Comparison of ENCODE assay signal across 19 cellular contexts in the genomic region with DNA sequence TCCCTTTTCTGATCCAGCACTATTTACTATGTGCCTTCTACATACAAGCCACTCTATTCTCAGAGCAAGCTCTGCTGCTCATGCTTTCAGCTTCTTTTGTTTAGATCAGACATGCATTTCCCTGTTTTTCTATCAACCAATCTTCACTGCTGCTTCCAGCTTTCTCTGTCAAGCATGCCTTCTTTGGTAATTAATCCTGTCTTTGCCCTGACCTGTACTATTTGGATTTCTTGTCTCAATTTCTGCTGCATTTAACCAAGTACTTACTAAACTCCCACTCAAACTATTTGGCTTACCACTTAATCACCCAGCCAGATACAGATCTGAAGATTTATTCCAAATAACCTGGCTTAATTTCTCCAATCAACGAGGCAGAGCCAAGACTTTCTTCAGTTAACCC. TPM values are rescaled to one million over a fixed set of nuclear protein-coding genes. Genes with fewer than 3 reads are reported as not detected.
DNase-seq lines count a peak whose midpoint lies in the region; ATAC-seq, FAIRE-seq and TF ChIP-seq lines count a peak whose summit lies in the region.
"Had no signal": no experiment of that assay in that cellular context is flagged by ENCODE, and none has a peak within 500 bp of the region (broad histone marks: within the 10 kb centered on the region; RNA-seq: fewer than 3 reads in every experiment).

No MANE protein-coding gene starts in this region.

- H3K27ac ChIP-seq in HepG2 (ENCODE audit: extremely low read length, insufficient read depth, low read length) (no peak overlapping the region), right lobe of liver (no peak overlapping the region), mesodermal cell (ENCODE audit: low read depth, low read length, severe bottlenecking) (peak overlapping the region; percentile 37), substantia nigra (ENCODE audit: low read depth, low read length, poor library complexity, severe bottlenecking) (no peak overlapping the region)
- H3K27ac ChIP-seq: dorsolateral prefrontal cortex, psoas muscle had no signal

- BruUV-seq in HepG2 (replicated peaks; lab: Mats Ljungman, UMichigan): TSS peak; percentile 19

- intact Hi-C loops in HepG2 (cut with micrococcal nuclease; ENCODE audit: unreplicated experiment): no loop called here
- intact Hi-C loops in right lobe of liver (cut with DNase I): no loop called here

- FAIRE-seq in HepG2 (lab: Jason Lieb, UNC): no peak
- FAIRE-seq: GM19239, TTC549 had no signal

- TF ChIP-seq POLR2A in HepG2 (IDR thresholded peaks at IDR 0.05; ENCODE audit: insufficient read depth in 1 of 2, low read depth in 2 of 2, low read length in 2 of 2) (no peak), right lobe of liver (IDR thresholded peaks at IDR 0.05) (no peak)

- TF ChIP-seq EP300 in HepG2 (IDR thresholded peaks at IDR 0.05; ENCODE audit: low read depth in 2 of 2, low read length in 2 of 2) (no peak), HepG2 (CRISPR knock-in tag; IDR thresholded peaks at IDR 0.05; ENCODE audit: borderline replicate concordance) (no peak)

- POLR2A ChIA-PET in HepG2 (lab: Yijun Ruan, JAX): no interaction called here

- H3K4me1 ChIP-seq in HepG2 (ENCODE audit: insufficient read depth, low read length) (no peaks in the 10 kb centered on the region), right lobe of liver (no peaks in the 10 kb centered on the region), mesodermal cell (ENCODE audit: control insufficient read depth, insufficient read depth, low read length, poor library complexity, severe bottlenecking) (peaks cover 18% of the 10 kb centered on the region)
- H3K4me1 ChIP-seq: psoas muscle had no signal

- DNase-seq in HepG2 (ENCODE audit: low spot score): no peak
- DNase-seq in right lobe of liver: no peak
- DNase-seq in epithelial cell of esophagus (ENCODE audit: low read depth): peak; percentile 57
- no peak for DNase-seq in NCI-H1417 treated with DMSO at 0.1 percent for 48 hours (lab: John Stamatoyannopoulos, UW)
- DNase-seq in medulla oblongata (ENCODE audit: extremely low spot score): no peak
- DNase-seq in substantia nigra (lab: John Stamatoyannopoulos, UW): no peak
- DNase-seq: activated CD8-positive, alpha-beta T cell treated with anti-CD3 and anti-CD28 coated beads, Interleukin-2, amount 10 ng/mL, durations not matched to agents 7 days and 5 days; dorsolateral prefrontal cortex; GDM1; islet precursor cell; MV-4-11; NCI-H2171 treated with DMSO at 0.1 percent for 48 hours; psoas muscle; stimulated activated CD4-positive, alpha-beta T cell treated with anti-CD3 and anti-CD28 coated beads, Interleukin-1b, Interleukin-23, amount 100 ng/mL, for 48 hours had no signal

- no peak overlapping the region for H3K4me2 ChIP-seq in HepG2 (ENCODE audit: low read depth, low read length)

- peaks cover 23% of the 10 kb centered on the region for H4K20me1 ChIP-seq in HepG2 (ENCODE audit: insufficient read depth, low read length)

- TF ChIP-seq CTCF in HepG2 (CRISPR knock-in tag; IDR thresholded peaks at IDR 0.05) (no peak), right lobe of liver (IDR thresholded peaks at IDR 0.05) (no peak), epithelial cell of esophagus (IDR thresholded peaks at IDR 0.05; ENCODE audit: insufficient read depth, low read depth, low read length, missing control alignments) (no peak)

- no peak for TF ChIP-seq RAD21 in HepG2 (CRISPR knock-in tag; IDR thresholded peaks at IDR 0.05)

- H3K9me3 ChIP-seq in HepG2 (ENCODE audit: low read length) (no peaks in the 10 kb centered on the region), right lobe of liver (no peaks in the 10 kb centered on the region), mesodermal cell (ENCODE audit: control insufficient read depth, low read length) (peaks cover 8% of the 10 kb centered on the region)
- H3K9me3 ChIP-seq: psoas muscle had no signal

- WGBS in HepG2 (ENCODE audit: low lambda C conversion rate): 100% methylated on average over 1 of the region's 1 CpG
- WGBS in right lobe of liver (ENCODE audit: insufficient coverage, low coverage, low lambda C conversion rate, missing lambda C conversion rate): 21% methylated on average over 1 of the region's 1 CpG
- WGBS in mesodermal cell (ENCODE audit: insufficient coverage in 2 of 2), 2 experiments: no CpG with 5 or more reads among the region's 1 CpG

- H2AFZ ChIP-seq in HepG2 (ENCODE audit: low read length): no peak overlapping the region

- H3K36me3 ChIP-seq in HepG2 (replicated peaks in 1 of 2; ENCODE audit: control insufficient read depth in 1 of 2, insufficient read depth in 2 of 2, low read length in 2 of 2) (peaks cover 7 to 58% of the 10 kb centered on the region in 2 experiments), right lobe of liver (no peaks in the 10 kb centered on the region), mesodermal cell (ENCODE audit: control insufficient read depth, insufficient read depth, low read length) (peaks cover 4% of the 10 kb centered on the region)

- H3K4me3 ChIP-seq in HepG2 (replicated peaks in 1 of 3; ENCODE audit: insufficient read depth in 1 of 3, low read depth in 2 of 3, low read length in 3 of 3) (no peak overlapping the region), right lobe of liver (no peak overlapping the region), epithelial cell of esophagus (ENCODE audit: low read length) (no peak overlapping the region), mesodermal cell (ENCODE audit: extremely low read depth, insufficient read depth, low read length, poor library complexity, severe bottlenecking) (no peak overlapping the region)
- H3K4me3 ChIP-seq: dorsolateral prefrontal cortex, psoas muscle had no signal

- H3K9ac ChIP-seq in HepG2 (ENCODE audit: insufficient read depth, low read depth, low read length): no peak overlapping the region

- peaks cover 20% of the 10 kb centered on the region for H3K79me2 ChIP-seq in HepG2 (ENCODE audit: insufficient read depth, low read length)

- in situ Hi-C loops in HepG2 (cut with HindIII; ENCODE audit: extremely low pct_ligation_motif_present, low pct_unique_long_range_greater_than_20kb): no loop called here

- CTCF ChIA-PET in HepG2 (lab: Yijun Ruan, JAX; ENCODE audit: low intra/inter-chr PET ratio, low total read pairs): no interaction called here

- H3K27me3 ChIP-seq in HepG2 (ENCODE audit: control insufficient read depth in 1 of 2, insufficient read depth in 2 of 2, low read length in 2 of 2) (no peaks in the 10 kb centered on the region), right lobe of liver (no peaks in the 10 kb centered on the region)

- ATAC-seq in HepG2 (no peak), right lobe of liver (no peak), HG02678 (IDR thresholded peaks at IDR 0.05; ENCODE audit: unreplicated experiment) (no peak)
- ATAC-seq: activated CD8-positive, alpha-beta T cell treated with anti-CD3 and anti-CD28 coated beads, Interleukin-2, amount 10 ng/mL, durations not matched to agents 7 days and 5 days; activated T-helper 17 cell treated with anti-CD3 and anti-CD28 coated beads, Interleukin-2, amount 50 U/mL, for 72 hours had no signal

TF ChIP-seq in HepG2, 621 proteins besides CTCF, POLR2A, EP300 and RAD21 (continues in another document):
- TF ChIP-seq ZNF10 (CRISPR knock-in tag; IDR thresholded peaks at IDR 0.05; ENCODE audit: borderline replicate concordance, low read depth) (no peak), SOX13 (IDR thresholded peaks at IDR 0.05) (no peak), SOX13 (CRISPR knock-in tag; conservative IDR thresholded peaks at IDR 0.05 in 1 of 2, IDR thresholded peaks at IDR 0.05 in 1 of 2) (no peak), SUZ12 (IDR thresholded peaks at IDR 0.05; ENCODE audit: low read depth, low read length) (no peak), ZFP36L1 (CRISPR knock-in tag; IDR thresholded peaks at IDR 0.05) (no peak), RAD51 (IDR thresholded peaks at IDR 0.05; ENCODE audit: borderline replicate concordance) (no peak)
- TF ChIP-seq, protein P1, sequence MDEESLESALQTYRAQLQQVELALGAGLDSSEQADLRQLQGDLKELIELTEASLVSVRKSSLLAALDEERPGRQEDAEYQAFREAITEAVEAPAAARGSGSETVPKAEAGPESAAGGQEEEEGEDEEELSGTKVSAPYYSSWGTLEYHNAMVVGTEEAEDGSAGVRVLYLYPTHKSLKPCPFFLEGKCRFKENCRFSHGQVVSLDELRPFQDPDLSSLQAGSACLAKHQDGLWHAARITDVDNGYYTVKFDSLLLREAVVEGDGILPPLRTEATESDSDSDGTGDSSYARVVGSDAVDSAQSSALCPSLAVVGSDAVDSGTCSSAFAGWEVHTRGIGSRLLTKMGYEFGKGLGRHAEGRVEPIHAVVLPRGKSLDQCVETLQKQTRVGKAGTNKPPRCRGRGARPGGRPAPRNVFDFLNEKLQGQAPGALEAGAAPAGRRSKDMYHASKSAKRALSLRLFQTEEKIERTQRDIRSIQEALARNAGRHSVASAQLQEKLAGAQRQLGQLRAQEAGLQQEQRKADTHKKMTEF (CRISPR knock-in tag; IDR thresholded peaks at IDR 0.05): no peak

RNA-seq across cellular contexts. Expression of a gene that starts 25.4 kb away (rescaled TPM):
- total RNA-seq in HepG2 (2016; rRNA removed; fragmentation: Illumina TruSeq; extraction: Trizol) (14.2 and 21.3 TPM in 2 replicates), right lobe of liver (10 to 100 TPM in 5 of 6 experiments, 1 to 10 TPM in 1; 3.9 to 44.8 (median 12.2) TPM)
- total RNA-seq in HepG2 (2016; cell fraction: cytosol; rRNA removed; fragmentation: Illumina TruSeq; extraction: Trizol; ENCODE audit: low read depth): 1.8 and 2.9 TPM in 2 replicates
- total RNA-seq in HepG2 (2016; cell fraction: insoluble cytoplasmic fraction; rRNA removed; fragmentation: Illumina TruSeq; extraction: Trizol): 12.5 and 19.4 TPM in 2 replicates
- total RNA-seq in HepG2 (2016; cell fraction: membrane; rRNA removed; fragmentation: Illumina TruSeq; extraction: Trizol): 6.1 and 7.5 TPM in 2 replicates
- 50.3 and 60.9 TPM in 2 replicates for total RNA-seq in HepG2 (2016; cell fraction: nucleus; rRNA removed; fragmentation: Illumina TruSeq; extraction: Trizol)
- 86.5 and 94.3 TPM in 2 replicates for polyA plus RNA-seq in HepG2 (2011; rRNA removed)
- polyA plus RNA-seq in HepG2 (2011; cell fraction: cytosol; rRNA removed): 44.8 and 76.5 TPM in 2 replicates
- 95.6 and 101 TPM in 2 replicates for polyA plus RNA-seq in HepG2 (2011; cell fraction: nucleus; rRNA removed)
- polyA plus RNA-seq in HepG2 (2012): 29.4 and 71.4 TPM in 2 replicates
- 1.2 and 1.3 TPM in 2 replicates for polyA plus RNA-seq in HepG2 (2016; cell fraction: cytosol; fragmentation: Illumina TruSeq; extraction: Trizol; ENCODE audit: low read depth)
- polyA plus RNA-seq in HepG2 (2016; cell fraction: insoluble cytoplasmic fraction; fragmentation: Illumina TruSeq; extraction: Trizol; ENCODE audit: low read depth): 11.5 and 13.4 TPM in 2 replicates
- 2.3 and 3.0 TPM in 2 replicates for polyA plus RNA-seq in HepG2 (2016; cell fraction: membrane; fragmentation: Illumina TruSeq; extraction: Trizol; ENCODE audit: low read depth)
- polyA plus RNA-seq in HepG2 (2016; cell fraction: nucleus; fragmentation: Illumina TruSeq; extraction: Trizol; ENCODE audit: insufficient read depth, low read depth): 43.2 and 48.3 TPM in 2 replicates
- polyA minus RNA-seq in HepG2 (2011; rRNA and poly(A)+ RNA removed; ENCODE audit: low replicate concordance): 24.4 and 91.8 TPM in 2 replicates
- polyA minus RNA-seq in HepG2 (2011; cell fraction: cytosol; rRNA and poly(A)+ RNA removed): 75.8 and 111 TPM in 2 replicates
- 316 and 318 TPM in 2 replicates for polyA minus RNA-seq in HepG2 (2011; cell fraction: nucleus; rRNA and poly(A)+ RNA removed)
- 14.0 TPM for polyA plus RNA-seq in mesodermal cell (2013, experiment 1 of 2)
- 12.7 TPM for polyA plus RNA-seq in mesodermal cell (2013, experiment 2 of 2)
